9 cellular contexts compared by ENCODE assay signal in the genomic region with DNA sequence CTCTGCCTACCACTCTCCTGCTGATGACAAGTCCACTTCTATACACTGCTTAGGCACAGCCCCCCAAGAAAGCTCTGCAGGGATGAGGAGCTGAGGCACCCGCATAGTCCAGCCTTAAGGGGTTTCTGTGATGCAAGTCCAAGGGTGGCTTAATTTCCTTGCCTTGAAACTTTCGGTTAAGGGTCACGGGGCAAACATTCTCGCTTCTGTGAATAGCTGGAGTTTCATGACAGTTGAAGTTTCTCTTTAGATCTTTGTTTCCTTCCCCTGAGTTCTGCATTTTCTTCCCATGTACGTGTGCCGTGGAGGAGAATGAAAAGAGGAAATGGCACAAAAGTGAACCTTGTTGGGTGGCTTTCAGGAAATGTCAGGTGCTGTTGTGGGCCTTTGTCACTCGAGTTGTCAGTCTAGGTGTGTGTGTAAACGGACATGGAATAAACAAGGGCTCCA. TPM values are rescaled to one million over a fixed set of nuclear protein-coding genes. Genes with fewer than 3 reads are reported as not detected.
DNase-seq lines count a peak whose midpoint lies in the region; ATAC-seq and TF ChIP-seq lines count a peak whose summit lies in the region.
"Had no signal": no experiment of that assay in that cellular context is flagged by ENCODE, and none has a peak within 500 bp of the region (broad histone marks: within the 10 kb centered on the region; RNA-seq: fewer than 3 reads in every experiment).

No MANE protein-coding gene starts in this region.

- H3K4me1 Mint-ChIP-seq in activated naive CD8-positive, alpha-beta T cell (ENCODE audit: low read depth), result peaks cover 12% of the 10 kb centered on the region

- peak overlapping the region; percentile 51 for H3K4me3 Mint-ChIP-seq in activated naive CD8-positive, alpha-beta T cell

- DNase-seq in CD1c-positive myeloid dendritic cell (ENCODE audit: extremely low spot score) (peak; percentile 91), erythroblast (lab: John Stamatoyannopoulos, UW) (no peak), NCI-H226 (no peak), dorsolateral prefrontal cortex (no peak), SHP77 (lab: John Stamatoyannopoulos, UW) (no peak)
- DNase-seq: left cardiac atrium had no signal

- H3K9me3 Mint-ChIP-seq in activated naive CD8-positive, alpha-beta T cell (ENCODE audit: low read depth), result no peaks in the 10 kb centered on the region

- peak overlapping the region in 13 of 59 donors; percentile 11 to 67 (median 46) for H3K27ac ChIP-seq in dorsolateral prefrontal cortex

- intact Hi-C loops in dorsolateral prefrontal cortex (cut with DNase I), result no loop called here

- peaks cover 0 to 8% (median 0%) of the 10 kb centered on the region in 45 donors for H3K27me3 ChIP-seq in dorsolateral prefrontal cortex

- peaks cover 4% of the 10 kb centered on the region for H3K36me3 Mint-ChIP-seq in activated naive CD8-positive, alpha-beta T cell

- TF ChIP-seq CTCF in dorsolateral prefrontal cortex (IDR thresholded peaks at IDR 0.05 in 54 of 56, conservative IDR thresholded peaks at IDR 0.05 in 2 of 56; ENCODE audit: low read depth in 1 of 56, partially characterized antibody in 56 of 56), result no peak

- H3K27me3 Mint-ChIP-seq in activated naive CD8-positive, alpha-beta T cell, result no peaks in the 10 kb centered on the region

- peak overlapping the region in 1 of 59 donors; percentile 6 for H3K4me3 ChIP-seq in dorsolateral prefrontal cortex

- no peak for TF ChIP-seq POLR2A in erythroblast (IDR thresholded peaks at IDR 0.05; ENCODE audit: low read length)

- ATAC-seq in GM19324 (IDR thresholded peaks at IDR 0.05; ENCODE audit: low FRiP score, unreplicated experiment) (peak; percentile 86), HG03175 (IDR thresholded peaks at IDR 0.05; ENCODE audit: unreplicated experiment) (peak; percentile 82)

- H3K27ac Mint-ChIP-seq in activated naive CD8-positive, alpha-beta T cell, result no peak overlapping the region

RNA-seq across cellular contexts. Expression of a gene that starts 7.0 kb away (rescaled TPM):
- total RNA-seq in dorsolateral prefrontal cortex, result 1 to 10 TPM in 96 of 120 experiments, under 1 TPM in 21, not detected in 3; 0.30 to 4.9 (median 1.6) TPM
